Comparison of ENCODE assay signal across 17 cellular contexts in the genomic region with DNA sequence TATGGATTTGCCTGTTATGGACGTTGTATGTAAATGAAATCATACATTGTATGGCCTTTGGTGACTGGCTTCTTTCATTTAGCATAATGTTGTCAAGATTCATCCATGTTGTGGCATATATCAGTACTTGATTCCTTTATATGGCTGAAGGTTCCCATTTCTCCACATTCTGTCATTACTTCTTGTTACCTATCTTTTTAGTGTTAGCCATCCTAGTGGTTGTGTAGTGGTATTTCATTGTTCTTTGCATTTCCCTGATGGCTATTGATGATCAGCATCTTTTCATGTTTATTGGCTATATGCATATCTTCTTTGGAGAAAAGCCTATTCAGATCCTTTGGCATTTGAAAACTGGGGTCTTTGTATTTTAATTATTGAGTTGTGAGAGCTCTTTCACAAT. TPM values are rescaled to one million over a fixed set of nuclear protein-coding genes. Genes with fewer than 3 reads are reported as not detected.
DNase-seq lines count a peak whose midpoint lies in the region; ATAC-seq and TF ChIP-seq lines count a peak whose summit lies in the region.
"Had no signal": no experiment of that assay in that cellular context is flagged by ENCODE, and none has a peak within 500 bp of the region (broad histone marks: within the 10 kb centered on the region; RNA-seq: fewer than 3 reads in every experiment).

No MANE protein-coding gene starts in this region.

- intact Hi-C loops in HCT116 (cut with micrococcal nuclease): no loop called here
- intact Hi-C loops in OCI-LY7 (cut with micrococcal nuclease; ENCODE audit: unreplicated experiment): no loop called here

- CTCF ChIA-PET in HCT116 (lab: Charles Lee) (no interaction called here), OCI-LY7 (lab: Charles Lee; ENCODE audit: unreplicated experiment) (no interaction called here)

- BruUV-seq in HCT116 (replicated peaks; lab: Mats Ljungman, UMichigan) (no TSS peak), OCI-LY7 (replicated peaks; lab: Mats Ljungman, UMichigan) (no TSS peak)

- no peak overlapping the region for H3K4me3 ChIP-seq in HCT116 (replicated peaks in 1 of 2; ENCODE audit: low read depth in 1 of 2, low read length in 2 of 2)
- no peak overlapping the region for H3K4me3 ChIP-seq in OCI-LY7 (ENCODE audit: low read depth, low read length, poor library complexity, severe bottlenecking)
- H3K4me3 ChIP-seq: A549 had no signal

- no peaks in the 10 kb centered on the region for H3K27me3 ChIP-seq in HCT116 (ENCODE audit: insufficient read depth, low read length)
- H3K27me3 ChIP-seq: BE2C had no signal

- H3K9me3 Mint-ChIP-seq in glutamatergic neuron (ENCODE audit: unreplicated experiment): no peaks in the 10 kb centered on the region
- H3K9me3 Mint-ChIP-seq: CD4-positive, alpha-beta memory T cell had no signal

- DNase-seq in HCT116 (ENCODE audit: low read depth, low spot score) (no peak), OCI-LY7 (ENCODE audit: low spot score) (no peak), glutamatergic neuron (no peak), DMS114 treated with DMSO at 0.1 percent for 48 hours (lab: John Stamatoyannopoulos, UW; ENCODE audit: unreplicated experiment) (no peak), NCI-H1930 (lab: John Stamatoyannopoulos, UW) (no peak)
- DNase-seq in activated CD4-positive, alpha-beta T cell treated with anti-CD3 and anti-CD28 coated beads, Interleukin-2, amount 50 U/mL, for 4 hours: no peak
- DNase-seq: BE2C; CD4-positive, alpha-beta memory T cell; COR-L47; DND-41; GDM1; GOT3; HCEC 1CT had no signal

- H3K9me3 ChIP-seq in HCT116 (ENCODE audit: control insufficient read depth in 1 of 2, insufficient read depth in 1 of 2, low read depth in 1 of 2, low read length in 2 of 2) (no peaks in the 10 kb centered on the region), OCI-LY7 (ENCODE audit: low read length) (no peaks in the 10 kb centered on the region)
- H3K9me3 ChIP-seq: A549, BE2C had no signal

- H3K27ac ChIP-seq in HCT116 (ENCODE audit: low read depth, low read length) (no peak overlapping the region), OCI-LY7 (ENCODE audit: low read depth, low read length, poor library complexity, severe bottlenecking) (no peak overlapping the region)
- H3K27ac ChIP-seq: A549, C4-2B had no signal

- H3K9me2 ChIP-seq in HCT116 (ENCODE audit: insufficient read depth) (no peaks in the 10 kb centered on the region), OCI-LY7 (ENCODE audit: insufficient read depth, low read length) (no peaks in the 10 kb centered on the region)

- no peaks in the 10 kb centered on the region for H3K4me1 ChIP-seq in HCT116 (ENCODE audit: control insufficient read depth in 1 of 2, insufficient read depth in 2 of 2, low read length in 2 of 2)
- H3K4me1 ChIP-seq in OCI-LY7 (ENCODE audit: insufficient read depth, low read length, poor library complexity, severe bottlenecking): no peaks in the 10 kb centered on the region
- H3K4me1 ChIP-seq: BE2C had no signal

- H3K4me1 Mint-ChIP-seq in glutamatergic neuron (ENCODE audit: low read depth, unreplicated experiment): no peaks in the 10 kb centered on the region

- H3K4me2 ChIP-seq in HCT116 (ENCODE audit: low read length) (no peak overlapping the region), OCI-LY7 (ENCODE audit: low read length) (no peak overlapping the region)
- H3K4me2 ChIP-seq: A549 had no signal

- peak in 2 of 3 experiments; percentile 13 to 34; a peak in 2 of 6 replicates for TF ChIP-seq CTCF in HCT116 (IDR thresholded peaks at IDR 0.05 in 2 of 3, conservative IDR thresholded peaks at IDR 0.05 in 1 of 3; ENCODE audit: borderline replicate concordance in 1 of 3, insufficient read depth in 1 of 3, low read depth in 2 of 3, low read length in 2 of 3)
- 0 out of 2 replicates have a peak, but pooled peaks have one; percentile 17 for TF ChIP-seq CTCF in OCI-LY7 (conservative IDR thresholded peaks at IDR 0.05; ENCODE audit: low read length)
- peak; percentile 22 for TF ChIP-seq CTCF in glutamatergic neuron (IDR thresholded peaks at IDR 0.05; ENCODE audit: partially characterized antibody, unreplicated experiment)

- no peaks in the 10 kb centered on the region for H4K20me1 ChIP-seq in HCT116 (ENCODE audit: insufficient read depth)
- H4K20me1 ChIP-seq in OCI-LY7 (ENCODE audit: insufficient read depth, low read length): no peaks in the 10 kb centered on the region

- no peak overlapping the region for H3K9ac ChIP-seq in HCT116 (ENCODE audit: low read length)

- no peak overlapping the region for H3K27ac Mint-ChIP-seq in glutamatergic neuron (ENCODE audit: unreplicated experiment)

- POLR2A ChIA-PET in HCT116 (lab: Charles Lee) (no interaction called here), OCI-LY7 (lab: Charles Lee) (interaction anchor here (1.5 kb wide), 1 partner anchor 8 kb away, joined by 3 read pairs; no protein-coding TSS in a partner anchor)

- no peaks in the 10 kb centered on the region for H3K27me3 Mint-ChIP-seq in glutamatergic neuron (ENCODE audit: unreplicated experiment)
- H3K27me3 Mint-ChIP-seq: CD4-positive, alpha-beta memory T cell had no signal

- no peak overlapping the region for H3K4me3 Mint-ChIP-seq in glutamatergic neuron (ENCODE audit: unreplicated experiment)
- H3K4me3 Mint-ChIP-seq: CD4-positive, alpha-beta memory T cell had no signal

- no peaks in the 10 kb centered on the region for H3K36me3 Mint-ChIP-seq in glutamatergic neuron (ENCODE audit: unreplicated experiment)

- TF ChIP-seq POLR2A in HCT116 (IDR thresholded peaks at IDR 0.05; ENCODE audit: borderline replicate concordance, extremely low read depth, insufficient read depth, insufficient read length): no peak

- no peak for TF ChIP-seq RAD21 in HCT116 (IDR thresholded peaks at IDR 0.05; ENCODE audit: low read depth)

- no peak overlapping the region for H2AFZ ChIP-seq in HCT116 (ENCODE audit: low read depth, low read length, poor library complexity, severe bottlenecking)
- H2AFZ ChIP-seq in OCI-LY7 (ENCODE audit: low read length): no peak overlapping the region

- RAD21 ChIA-PET in HCT116 (lab: Charles Lee; ENCODE audit: low non-redundant PET in 1 of 2, low total read pairs in 2 of 2, uncharacterized antibody in 2 of 2, unreplicated experiment in 2 of 2): no interaction called here

- H3K36me3 ChIP-seq in HCT116 (ENCODE audit: control insufficient read depth in 1 of 2, insufficient read depth in 2 of 2, low read length in 2 of 2) (no peaks in the 10 kb centered on the region), OCI-LY7 (ENCODE audit: insufficient read depth, low read length) (0 out of 2 replicates have a peak, but pooled peaks cover 2% of the 10 kb centered on the region)
- H3K36me3 ChIP-seq: BE2C had no signal

- ATAC-seq in HCT116 (no peak), HG02981 (IDR thresholded peaks at IDR 0.05; ENCODE audit: unreplicated experiment) (no peak)
- ATAC-seq: A549, HepG2 had no signal

- H3K79me2 ChIP-seq in HCT116 (ENCODE audit: insufficient read depth, low read length) (no peaks in the 10 kb centered on the region; the same call in 1 of the 2 replicates), OCI-LY7 (ENCODE audit: insufficient read depth, low read depth, low read length) (peaks cover 3% of the 10 kb centered on the region; the same call in 1 of the 2 replicates)

TF ChIP-seq in HCT116, 20 proteins besides CTCF, POLR2A, EP300 and RAD21 (continues in another document):
- TF ChIP-seq SIN3A (IDR thresholded peaks at IDR 0.05; ENCODE audit: low read depth): no peak
- TF ChIP-seq CEBPB (IDR thresholded peaks at IDR 0.05; ENCODE audit: low read depth): no peak
- TF ChIP-seq, protein P1, sequence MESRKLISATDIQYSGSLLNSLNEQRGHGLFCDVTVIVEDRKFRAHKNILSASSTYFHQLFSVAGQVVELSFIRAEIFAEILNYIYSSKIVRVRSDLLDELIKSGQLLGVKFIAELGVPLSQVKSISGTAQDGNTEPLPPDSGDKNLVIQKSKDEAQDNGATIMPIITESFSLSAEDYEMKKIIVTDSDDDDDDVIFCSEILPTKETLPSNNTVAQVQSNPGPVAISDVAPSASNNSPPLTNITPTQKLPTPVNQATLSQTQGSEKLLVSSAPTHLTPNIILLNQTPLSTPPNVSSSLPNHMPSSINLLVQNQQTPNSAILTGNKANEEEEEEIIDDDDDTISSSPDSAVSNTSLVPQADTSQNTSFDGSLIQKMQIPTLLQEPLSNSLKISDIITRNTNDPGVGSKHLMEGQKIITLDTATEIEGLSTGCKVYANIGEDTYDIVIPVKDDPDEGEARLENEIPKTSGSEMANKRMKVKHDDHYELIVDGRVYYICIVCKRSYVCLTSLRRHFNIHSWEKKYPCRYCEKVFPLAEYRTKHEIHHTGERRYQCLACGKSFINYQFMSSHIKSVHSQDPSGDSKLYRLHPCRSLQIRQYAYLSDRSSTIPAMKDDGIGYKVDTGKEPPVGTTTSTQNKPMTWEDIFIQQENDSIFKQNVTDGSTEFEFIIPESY (IDR thresholded peaks at IDR 0.05; ENCODE audit: extremely low read depth, insufficient replicate concordance, low read length): no peak
- no peak for TF ChIP-seq SP1 (IDR thresholded peaks at IDR 0.05; ENCODE audit: low read depth)
- TF ChIP-seq, protein P2, sequence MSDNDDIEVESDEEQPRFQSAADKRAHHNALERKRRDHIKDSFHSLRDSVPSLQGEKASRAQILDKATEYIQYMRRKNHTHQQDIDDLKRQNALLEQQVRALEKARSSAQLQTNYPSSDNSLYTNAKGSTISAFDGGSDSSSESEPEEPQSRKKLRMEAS (IDR thresholded peaks at IDR 0.05): no peak
- TF ChIP-seq, protein P3, sequence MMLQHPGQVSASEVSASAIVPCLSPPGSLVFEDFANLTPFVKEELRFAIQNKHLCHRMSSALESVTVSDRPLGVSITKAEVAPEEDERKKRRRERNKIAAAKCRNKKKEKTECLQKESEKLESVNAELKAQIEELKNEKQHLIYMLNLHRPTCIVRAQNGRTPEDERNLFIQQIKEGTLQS (IDR thresholded peaks at IDR 0.05): no peak
- no peak for TF ChIP-seq TCF7L2 (IDR thresholded peaks at IDR 0.05; ENCODE audit: borderline replicate concordance, extremely low read depth, insufficient read depth, insufficient read length)
- no peak for TF ChIP-seq ZNF274 (IDR thresholded peaks at IDR 0.05; ENCODE audit: low read depth, low read length)
- no peak for TF ChIP-seq YY1 (IDR thresholded peaks at IDR 0.05; ENCODE audit: extremely low read depth, insufficient replicate concordance, low read depth, low read length)

RNA-seq across cellular contexts. Expression of a gene that starts 39.8 kb away (rescaled TPM):
- 0.22 TPM for total RNA-seq in HCT116 (2021; ENCODE audit: unreplicated experiment)
- polyA plus RNA-seq in HCT116 (2012): not detected in 2 replicates
- not detected in 2 replicates for total RNA-seq in OCI-LY7 (2014; rRNA removed; shearing (Covaris generic))
- total RNA-seq in OCI-LY7 (2022): not detected in 2 replicates
- 3.1 TPM for total RNA-seq in glutamatergic neuron (ENCODE audit: unreplicated experiment)
- total RNA-seq: CD4-positive, alpha-beta memory T cell; HepG2 had no signal
- polyA plus RNA-seq: CD4-positive, alpha-beta memory T cell had no signal
